ENCODE assay signal across 9 cellular contexts in genomic region chr2:69616755-69617154, GRCh38. TPM values are rescaled to one million over a fixed set of nuclear protein-coding genes. Genes with fewer than 3 reads are reported as not detected.
A peak's percentile ranks its signal among the peaks of the same experiment; 100 is the strongest.
DNase-seq lines count a peak whose midpoint lies in the region; ATAC-seq and TF ChIP-seq lines count a peak whose summit lies in the region.
"Had no signal": no experiment of that assay in that cellular context is flagged by ENCODE, and none has a peak within 500 bp of the region (broad histone marks: within the 10 kb centered on the region; RNA-seq: fewer than 3 reads in every experiment).

No MANE protein-coding gene starts in this region.

- H3K79me2 ChIP-seq in parathyroid adenoma, result peaks cover 89% of the 10 kb centered on the region
- H3K79me2 ChIP-seq in OCI-LY7 (ENCODE audit: insufficient read depth, low read depth, low read length), result no peaks in the 10 kb centered on the region

- no peak overlapping the region for H3K9ac ChIP-seq in parathyroid adenoma

- intact Hi-C loops in activated T-helper 1 cell treated with anti-CD3 and anti-CD28 coated beads, Interleukin-12 subunit alpha, Interleukin-12 subunit beta, Interleukin-2, Interleukin-4 antibody, amounts not matched to agents 30 ng/mL and 10 ng/mL and 1 ng/mL, durations not matched to agents 14 hours and 24 hours and 36 hours (cut with micrococcal nuclease), result no loop called here
- intact Hi-C loops in OCI-LY7 (cut with micrococcal nuclease; ENCODE audit: unreplicated experiment), result no loop called here

- peak; percentile 69 for ATAC-seq in GM18517 (IDR thresholded peaks at IDR 0.05; ENCODE audit: unreplicated experiment)
- no peak for ATAC-seq in HG02840 (IDR thresholded peaks at IDR 0.05; ENCODE audit: low FRiP score, unreplicated experiment)

- H4K20me1 ChIP-seq in OCI-LY7 (ENCODE audit: insufficient read depth, low read length), result no peaks in the 10 kb centered on the region

- no peak overlapping the region for H3K4me2 ChIP-seq in parathyroid adenoma (ENCODE audit: low read length)
- no peak overlapping the region for H3K4me2 ChIP-seq in OCI-LY7 (ENCODE audit: low read length)

- no peaks in the 10 kb centered on the region for H3K27me3 ChIP-seq in parathyroid adenoma (ENCODE audit: control insufficient read depth, insufficient read depth, low read length)
- H3K27me3 ChIP-seq: MG63 had no signal

- TF ChIP-seq CTCF in parathyroid adenoma (IDR thresholded peaks at IDR 0.05) (no peak), OCI-LY7 (conservative IDR thresholded peaks at IDR 0.05; ENCODE audit: low read length) (no peak)

- H3K9me3 ChIP-seq in parathyroid adenoma (ENCODE audit: control insufficient read depth, low read length) (no peaks in the 10 kb centered on the region), OCI-LY7 (ENCODE audit: low read length) (no peaks in the 10 kb centered on the region)
- H3K9me3 ChIP-seq: MG63 had no signal

- POLR2A ChIA-PET in OCI-LY7 (lab: Charles Lee), result no interaction called here

- H3K4me1 Mint-ChIP-seq in activated T-helper 1 cell treated with anti-CD3 and anti-CD28 coated beads, Interleukin-12 subunit alpha, Interleukin-12 subunit beta, Interleukin-2, Interleukin-4 antibody, amounts not matched to agents 30 ng/mL and 10 ng/mL and 1 ng/mL, durations not matched to agents 14 hours and 24 hours and 36 hours (ENCODE audit: low read depth), result peaks cover 40% of the 10 kb centered on the region

- H3K4me3 ChIP-seq in parathyroid adenoma (ENCODE audit: low read depth, low read length) (no peak overlapping the region), OCI-LY7 (ENCODE audit: low read depth, low read length, poor library complexity, severe bottlenecking) (no peak overlapping the region)
- H3K4me3 ChIP-seq: MG63 had no signal

- H3K9me2 ChIP-seq in OCI-LY7 (ENCODE audit: insufficient read depth, low read length), result no peaks in the 10 kb centered on the region

- H3K9me3 Mint-ChIP-seq in activated T-helper 1 cell treated with anti-CD3 and anti-CD28 coated beads, Interleukin-12 subunit alpha, Interleukin-12 subunit beta, Interleukin-2, Interleukin-4 antibody, amounts not matched to agents 30 ng/mL and 10 ng/mL and 1 ng/mL, durations not matched to agents 14 hours and 24 hours and 36 hours, result peaks cover 21% of the 10 kb centered on the region

- H3K27ac Mint-ChIP-seq in activated T-helper 1 cell treated with anti-CD3 and anti-CD28 coated beads, Interleukin-12 subunit alpha, Interleukin-12 subunit beta, Interleukin-2, Interleukin-4 antibody, amounts not matched to agents 30 ng/mL and 10 ng/mL and 1 ng/mL, durations not matched to agents 14 hours and 24 hours and 36 hours, result peak overlapping the region; percentile 72

- BruUV-seq in OCI-LY7 (replicated peaks; lab: Mats Ljungman, UMichigan), result no TSS peak

- H3K36me3 ChIP-seq in parathyroid adenoma (ENCODE audit: control insufficient read depth, insufficient read depth, low read length), result no peaks in the 10 kb centered on the region
- H3K36me3 ChIP-seq in OCI-LY7 (ENCODE audit: insufficient read depth, low read length), result no peaks in the 10 kb centered on the region
- H3K36me3 ChIP-seq: MG63 had no signal

- H3K4me1 ChIP-seq in parathyroid adenoma (peaks cover 76% of the 10 kb centered on the region), OCI-LY7 (ENCODE audit: insufficient read depth, low read length, poor library complexity, severe bottlenecking) (no peaks in the 10 kb centered on the region)

- H2AFZ ChIP-seq in parathyroid adenoma, result no peak overlapping the region
- H2AFZ ChIP-seq in OCI-LY7 (ENCODE audit: low read length), result no peak overlapping the region

- DNase-seq in HPDE6-E6E7 (ENCODE audit: extremely low spot score), result peak; percentile 50
- no peak for DNase-seq in activated T-helper 1 cell treated with anti-CD3 and anti-CD28 coated beads, Interleukin-12 subunit alpha, Interleukin-12 subunit beta, Interleukin-2, Interleukin-4 antibody, amounts not matched to agents 30 ng/mL and 10 ng/mL and 1 ng/mL, durations not matched to agents 14 hours and 24 hours and 36 hours (ENCODE audit: low spot score)
- no peak for DNase-seq in OCI-LY7 (ENCODE audit: low spot score)
- DNase-seq in GDM1 (lab: John Stamatoyannopoulos, UW), result no peak
- no peak for DNase-seq in nucleus accumbens (lab: John Stamatoyannopoulos, UW)
- DNase-seq: MG63 had no signal

- H3K27me3 Mint-ChIP-seq in activated T-helper 1 cell treated with anti-CD3 and anti-CD28 coated beads, Interleukin-12 subunit alpha, Interleukin-12 subunit beta, Interleukin-2, Interleukin-4 antibody, amounts not matched to agents 30 ng/mL and 10 ng/mL and 1 ng/mL, durations not matched to agents 14 hours and 24 hours and 36 hours (ENCODE audit: insufficient read depth), result no peaks in the 10 kb centered on the region

- peak overlapping the region; percentile 12 for H3K4me3 Mint-ChIP-seq in activated T-helper 1 cell treated with anti-CD3 and anti-CD28 coated beads, Interleukin-12 subunit alpha, Interleukin-12 subunit beta, Interleukin-2, Interleukin-4 antibody, amounts not matched to agents 30 ng/mL and 10 ng/mL and 1 ng/mL, durations not matched to agents 14 hours and 24 hours and 36 hours

- CTCF ChIA-PET in OCI-LY7 (lab: Charles Lee; ENCODE audit: unreplicated experiment), result no interaction called here

- H3K27ac ChIP-seq in parathyroid adenoma (peak overlapping the region; percentile 17), OCI-LY7 (ENCODE audit: low read depth, low read length, poor library complexity, severe bottlenecking) (no peak overlapping the region)

- H3K36me3 Mint-ChIP-seq in activated T-helper 1 cell treated with anti-CD3 and anti-CD28 coated beads, Interleukin-12 subunit alpha, Interleukin-12 subunit beta, Interleukin-2, Interleukin-4 antibody, amounts not matched to agents 30 ng/mL and 10 ng/mL and 1 ng/mL, durations not matched to agents 14 hours and 24 hours and 36 hours (ENCODE audit: low read depth), result peaks cover 41% of the 10 kb centered on the region

RNA-seq across cellular contexts. Expression of gene AAK1, which starts 26.8 kb away (rescaled TPM):
- 89.2 and 94.0 TPM in 2 replicates for total RNA-seq in activated T-helper 1 cell treated with anti-CD3 and anti-CD28 coated beads, Interleukin-12 subunit alpha, Interleukin-12 subunit beta, Interleukin-2, Interleukin-4 antibody, amounts not matched to agents 30 ng/mL and 10 ng/mL and 1 ng/mL, durations not matched to agents 14 hours and 24 hours and 36 hours
- 2.3 and 8.5 TPM in 2 replicates for total RNA-seq in OCI-LY7 (2014; rRNA removed; shearing (Covaris generic))
- 8.3 and 8.7 TPM in 2 replicates for total RNA-seq in OCI-LY7 (2022)
